8 cellular contexts compared by ENCODE assay signal in genomic region chr2:183078467-183079334, GRCh38. TPM values are rescaled to one million over a fixed set of nuclear protein-coding genes. Genes with fewer than 3 reads are reported as not detected.
DNase-seq lines count a peak whose midpoint lies in the region; ATAC-seq and TF ChIP-seq lines count a peak whose summit lies in the region.

DUSP19 (plus strand) TSS chr2:183078747; CDS start chr2:183078934, 187 bp downstream.

- peaks cover 10% of the 10 kb centered on the region for H3K4me1 Mint-ChIP-seq in activated naive CD8-positive, alpha-beta T cell treated with anti-CD3 and anti-CD28 coated beads, Interleukin-2, amount 10 ng/mL, durations not matched to agents 7 days and 5 days

- H3K36me3 ChIP-seq in ovary (no peaks in the 10 kb centered on the region), thyroid gland (no peaks in the 10 kb centered on the region)

- H3K27me3 Mint-ChIP-seq in activated naive CD8-positive, alpha-beta T cell treated with anti-CD3 and anti-CD28 coated beads, Interleukin-2, amount 10 ng/mL, durations not matched to agents 7 days and 5 days: peaks cover 17% of the 10 kb centered on the region

- no peaks in the 10 kb centered on the region for H3K9me3 ChIP-seq in ovary
- no peaks in the 10 kb centered on the region for H3K9me3 ChIP-seq in thyroid gland

- peak; percentile 92 for ATAC-seq in HG02588 (IDR thresholded peaks at IDR 0.05; ENCODE audit: unreplicated experiment)
- ATAC-seq in SK-N-SH treated with all-trans-retinoic acid at 6 μM for 48 hours: peak; percentile 96
- ATAC-seq in activated naive CD8-positive, alpha-beta T cell treated with anti-CD3 and anti-CD28 coated beads, Interleukin-2, amount 10 ng/mL, durations not matched to agents 7 days and 5 days (ENCODE audit: low read depth): peak; percentile 84
- ATAC-seq in Right ventricle myocardium inferior: peak; percentile 94

- H3K4me1 ChIP-seq in ovary (ENCODE audit: insufficient read depth) (peaks cover 1% of the 10 kb centered on the region), thyroid gland (peaks cover 0 to 6% of the 10 kb centered on the region in 2 donors)

- H3K4me3 ChIP-seq in ovary (peak within 1 kb of the TSS; percentile 59), thyroid gland (replicated peaks in 1 of 3) (peak within 1 kb of the TSS; percentile 29 to 49 (median 37))

- H3K27ac Mint-ChIP-seq in activated naive CD8-positive, alpha-beta T cell treated with anti-CD3 and anti-CD28 coated beads, Interleukin-2, amount 10 ng/mL, durations not matched to agents 7 days and 5 days: peak within 1 kb of the TSS; percentile 74

- TF ChIP-seq EP300 in ovary (IDR thresholded peaks at IDR 0.05): no peak

- POLR2A ChIA-PET in activated naive CD8-positive, alpha-beta T cell treated with anti-CD3 and anti-CD28 coated beads, Interleukin-2, amount 10 ng/mL, durations not matched to agents 7 days and 5 days (lab: Charles Lee): interaction anchor here (1.1 kb wide), 1 partner anchor 45 kb away, joined by 3 read pairs; the partner anchor contains the start of gene NUP35

- no peak for TF ChIP-seq CTCF in GM10266 (IDR thresholded peaks at IDR 0.05; ENCODE audit: control insufficient read depth, insufficient read depth, low read depth, missing control alignments)
- TF ChIP-seq CTCF in ovary (IDR thresholded peaks at IDR 0.05): no peak
- no peak for TF ChIP-seq CTCF in thyroid gland (IDR thresholded peaks at IDR 0.05)

- no peaks in the 10 kb centered on the region for H3K36me3 Mint-ChIP-seq in activated naive CD8-positive, alpha-beta T cell treated with anti-CD3 and anti-CD28 coated beads, Interleukin-2, amount 10 ng/mL, durations not matched to agents 7 days and 5 days

- H3K4me3 Mint-ChIP-seq in activated naive CD8-positive, alpha-beta T cell treated with anti-CD3 and anti-CD28 coated beads, Interleukin-2, amount 10 ng/mL, durations not matched to agents 7 days and 5 days: peak within 1 kb of the TSS; percentile 92

- H3K9me3 Mint-ChIP-seq in activated naive CD8-positive, alpha-beta T cell treated with anti-CD3 and anti-CD28 coated beads, Interleukin-2, amount 10 ng/mL, durations not matched to agents 7 days and 5 days: no peaks in the 10 kb centered on the region

- DNase-seq in GM10266 (ENCODE audit: extremely low spot score) (peak; percentile 86), NCI-H1048 (lab: John Stamatoyannopoulos, UW) (peak; percentile 75), Right ventricle myocardium inferior (ENCODE audit: missing footprints) (no peak), ovary (peak; percentile 85 to 96 (median 86)), thyroid gland (peak; percentile 91 to 92)
- peak; percentile 70 for DNase-seq in activated naive CD8-positive, alpha-beta T cell treated with anti-CD3 and anti-CD28 coated beads, Interleukin-2, amount 10 ng/mL, durations not matched to agents 7 days and 5 days

- 0 to 1% (median 1%) methylated on average over 25 of the region's 25 CpGs for WGBS in ovary, 3 donors
- WGBS in thyroid gland, 2 donors: 7 to 9% methylated on average over 25 of the region's 25 CpGs

- TF ChIP-seq POLR2A in ovary (IDR thresholded peaks at IDR 0.05) (peak; percentile 52), thyroid gland (IDR thresholded peaks at IDR 0.05) (peak in 1 of 2 donors; percentile 93)

- H3K27me3 ChIP-seq in ovary (no peaks in the 10 kb centered on the region), thyroid gland (no peaks in the 10 kb centered on the region)

- H3K27ac ChIP-seq in ovary (peak within 1 kb of the TSS in 1 of 2 donors; percentile 48), thyroid gland (peak within 1 kb of the TSS; percentile 32 to 82 (median 69))

- intact Hi-C loops in Right ventricle myocardium inferior (cut with DNase I) (loop anchor here (2.0 kb wide), 2 partner anchors 40 to 46 kb away; partner anchors contain the start of genes NCKAP1 and NUP35), ovary (cut with DNase I) (no loop called here), thyroid gland (cut with DNase I) (loop anchor here (5.0 kb wide), 1 partner anchor 44 kb away; the partner anchor contains the start of gene NUP35)

TF ChIP-seq in SK-N-SH treated with all-trans-retinoic acid at 6 μM for 48 hours, 23 proteins besides CTCF, POLR2A, EP300 and RAD21:
- TF ChIP-seq OSR1 (CRISPR knock-in tag; IDR thresholded peaks at IDR 0.05): no peak
- TF ChIP-seq SNAI2 (CRISPR knock-in tag; IDR thresholded peaks at IDR 0.05): no peak
- no peak for TF ChIP-seq TCF4 (CRISPR knock-in tag; IDR thresholded peaks at IDR 0.05; ENCODE audit: borderline replicate concordance)
- TF ChIP-seq ZFP30 (CRISPR knock-in tag; IDR thresholded peaks at IDR 0.05): no peak
- no peak for TF ChIP-seq PATZ1 (CRISPR knock-in tag; IDR thresholded peaks at IDR 0.05; ENCODE audit: borderline replicate concordance)
- TF ChIP-seq ZFP3 (CRISPR knock-in tag; IDR thresholded peaks at IDR 0.05): no peak
- no peak for TF ChIP-seq ZNF8 (CRISPR knock-in tag; IDR thresholded peaks at IDR 0.05)
- no peak for TF ChIP-seq CSRNP3 (CRISPR knock-in tag; IDR thresholded peaks at IDR 0.05)
- no peak for TF ChIP-seq ARNTL (CRISPR knock-in tag; IDR thresholded peaks at IDR 0.05; ENCODE audit: borderline replicate concordance, low read depth)

RNA-seq across cellular contexts. Expression of gene DUSP19, which starts in this region (rescaled TPM):
- total RNA-seq in activated naive CD8-positive, alpha-beta T cell treated with anti-CD3 and anti-CD28 coated beads, Interleukin-2, amount 10 ng/mL, durations not matched to agents 7 days and 5 days: 1 to 10 TPM; 1.7 to 1.8 TPM
- total RNA-seq in Right ventricle myocardium inferior (12.1 TPM), ovary (1 to 10 TPM; 2.7 to 5.5 (median 3.8) TPM), thyroid gland (1 to 10 TPM; 3.2 to 5.9 (median 3.7) TPM)
- polyA plus RNA-seq in ovary: 1 to 10 TPM; 1.4 to 3.4 TPM

Comparison
In these comparisons a context has a peak if more than half of its experiments do, and no peak if none do; other contexts are left out.
1. intact Hi-C loops: an anchor here in Right ventricle myocardium inferior (2.0 kb wide) and thyroid gland (5.0 kb wide); none called in ovary.